Comparison of ENCODE assay signal across 22 cellular contexts in genomic region chr9:16579872-16580432, GRCh38.
"Had no signal": no experiment of that assay in that cellular context is flagged by ENCODE, and none has a peak within 500 bp of the region (broad histone marks: within the 10 kb centered on the region; RNA-seq: fewer than 3 reads in every experiment).

No MANE protein-coding gene starts in this region.

- FAIRE-seq: endometrium had no signal

- H3K36me3 Mint-ChIP-seq: activated naive CD4-positive, alpha-beta T cell treated with anti-CD3 and anti-CD28 coated beads, Interleukin-2, amount 50 U/mL, for 24 hours; mesothelial cell of epicardium; stimulated activated effector memory CD8-positive, alpha-beta T cell treated with anti-CD3 and anti-CD28 coated beads, Interleukin-12 subunit alpha, Interleukin-12 subunit beta, amount 100 ng/mL, for 72 hours had no signal

- DNase-seq: activated CD4-positive, CD25-positive, alpha-beta regulatory T cell treated with anti-CD3 and anti-CD28 coated beads, Interleukin-2, amount 50 U/mL, for 72 hours; activated gamma-delta T cell treated with Interleukin-2 at 50 U/mL for 16 hours; activated T-cell treated with anti-CD3 and anti-CD28 coated beads, Interleukin-2, amount 50 U/mL, for 1 hour; heart left ventricle; left lung; ovary; psoas muscle; right cardiac atrium; stimulated activated CD4-positive, alpha-beta T cell treated with anti-CD3 and anti-CD28 coated beads, Interleukin-1b, Interleukin-23, amount 100 ng/mL, for 48 hours; stimulated activated naive CD8-positive, alpha-beta T cell treated with anti-CD3 and anti-CD28 coated beads, Interleukin-15, amount 100 ng/mL, for 72 hours; uterus had no signal

- H3K4me3 Mint-ChIP-seq: activated naive CD4-positive, alpha-beta T cell treated with anti-CD3 and anti-CD28 coated beads, Interleukin-2, amount 50 U/mL, for 24 hours; central memory CD8-positive, alpha-beta T cell; mesothelial cell of epicardium; nephron; stimulated activated effector memory CD8-positive, alpha-beta T cell treated with anti-CD3 and anti-CD28 coated beads, Interleukin-12 subunit alpha, Interleukin-12 subunit beta, amount 100 ng/mL, for 72 hours; stimulated activated naive CD8-positive, alpha-beta T cell treated with anti-CD3 and anti-CD28 coated beads, Interleukin-15, amount 100 ng/mL, for 72 hours had no signal

- H3K4me1 ChIP-seq: left lung, suprapubic skin had no signal

- ATAC-seq: heart left ventricle; left lung; psoas muscle; right cardiac atrium; stimulated activated effector memory CD8-positive, alpha-beta T cell treated with anti-CD3 and anti-CD28 coated beads, Interleukin-12 subunit alpha, Interleukin-12 subunit beta, amount 100 ng/mL, for 72 hours; stimulated activated naive CD8-positive, alpha-beta T cell treated with anti-CD3 and anti-CD28 coated beads, Interleukin-15, amount 100 ng/mL, for 72 hours had no signal

- H3K4me3 ChIP-seq: ascending aorta, heart left ventricle, left lung, ovary, psoas muscle, suprapubic skin, tibial nerve, uterus had no signal

- H3K9me3 Mint-ChIP-seq: activated naive CD4-positive, alpha-beta T cell treated with anti-CD3 and anti-CD28 coated beads, Interleukin-2, amount 50 U/mL, for 24 hours; mesothelial cell of epicardium; nephron; stimulated activated naive CD8-positive, alpha-beta T cell treated with anti-CD3 and anti-CD28 coated beads, Interleukin-15, amount 100 ng/mL, for 72 hours had no signal

- H3K36me3 ChIP-seq: ascending aorta, heart left ventricle, left lung, neutrophil, ovary, suprapubic skin, tibial nerve, uterus had no signal

- H3K27ac Mint-ChIP-seq: activated naive CD4-positive, alpha-beta T cell treated with anti-CD3 and anti-CD28 coated beads, Interleukin-2, amount 50 U/mL, for 24 hours; mesothelial cell of epicardium; stimulated activated effector memory CD8-positive, alpha-beta T cell treated with anti-CD3 and anti-CD28 coated beads, Interleukin-12 subunit alpha, Interleukin-12 subunit beta, amount 100 ng/mL, for 72 hours; stimulated activated naive CD8-positive, alpha-beta T cell treated with anti-CD3 and anti-CD28 coated beads, Interleukin-15, amount 100 ng/mL, for 72 hours had no signal

- H3K9me3 ChIP-seq: ascending aorta, heart left ventricle, left lung, neutrophil, ovary, psoas muscle, suprapubic skin, tibial nerve, uterus had no signal

- H3K4me1 Mint-ChIP-seq: activated naive CD4-positive, alpha-beta T cell treated with anti-CD3 and anti-CD28 coated beads, Interleukin-2, amount 50 U/mL, for 24 hours; central memory CD8-positive, alpha-beta T cell; stimulated activated effector memory CD8-positive, alpha-beta T cell treated with anti-CD3 and anti-CD28 coated beads, Interleukin-12 subunit alpha, Interleukin-12 subunit beta, amount 100 ng/mL, for 72 hours; stimulated activated naive CD8-positive, alpha-beta T cell treated with anti-CD3 and anti-CD28 coated beads, Interleukin-15, amount 100 ng/mL, for 72 hours had no signal

- H3K27me3 ChIP-seq: ascending aorta, left lung, neutrophil, ovary, suprapubic skin, tibial nerve, uterus had no signal

- H3K27me3 Mint-ChIP-seq: activated naive CD4-positive, alpha-beta T cell treated with anti-CD3 and anti-CD28 coated beads, Interleukin-2, amount 50 U/mL, for 24 hours; central memory CD8-positive, alpha-beta T cell; stimulated activated naive CD8-positive, alpha-beta T cell treated with anti-CD3 and anti-CD28 coated beads, Interleukin-15, amount 100 ng/mL, for 72 hours had no signal

- H3K27ac ChIP-seq: ascending aorta, left lung, neutrophil, ovary, psoas muscle, suprapubic skin, VCaP had no signal
